8 cellular contexts compared by ENCODE assay signal in the genomic region with DNA sequence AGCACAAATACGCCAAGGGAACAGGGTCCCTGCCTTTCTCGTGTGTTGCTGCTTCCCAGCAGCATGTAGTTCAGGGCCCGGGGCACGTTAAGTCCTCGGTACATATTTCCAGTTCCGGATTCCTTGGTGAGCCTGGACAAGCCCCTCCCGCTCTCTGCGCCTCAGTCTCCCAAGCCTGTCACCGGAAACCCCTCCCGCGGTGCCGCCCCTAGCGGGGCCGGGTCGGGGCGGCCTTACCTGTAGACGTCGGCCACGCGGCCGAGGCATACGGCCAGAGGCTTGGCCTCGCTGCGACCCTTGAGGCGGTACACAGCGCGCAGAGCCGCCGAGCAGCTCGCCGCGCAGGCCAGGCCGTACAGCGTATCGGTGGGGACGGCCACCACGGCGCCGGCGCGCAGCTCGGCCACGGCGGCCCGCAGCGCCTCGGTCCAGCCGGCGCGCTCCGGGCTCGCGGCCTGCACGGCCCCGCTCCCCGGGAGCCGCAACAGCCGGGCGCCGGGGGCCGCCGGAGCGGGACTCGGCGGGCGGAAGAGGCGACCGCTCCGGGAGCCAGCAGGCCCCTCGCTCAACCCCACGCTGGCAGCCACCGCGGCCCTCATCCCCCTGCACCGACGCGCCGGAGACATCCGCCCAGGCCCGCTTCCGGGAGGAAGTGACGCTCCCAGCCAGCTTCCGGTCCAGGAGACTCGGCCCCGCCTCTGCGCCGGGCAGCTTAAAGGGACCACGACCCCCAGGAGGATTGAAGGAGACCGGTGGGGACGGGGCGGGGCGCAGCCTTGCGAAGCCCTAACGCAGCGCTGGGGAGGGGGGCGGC. TPM values are rescaled to one million over a fixed set of nuclear protein-coding genes. Genes with fewer than 3 reads are reported as not detected.
A peak's percentile ranks its signal among the peaks of the same experiment; 100 is the strongest.
DNase-seq lines count a peak whose midpoint lies in the region; ATAC-seq and TF ChIP-seq lines count a peak whose summit lies in the region.

A gene (plus strand): TSS at position 236 of the 814 bp plus-strand sequence. CDS start 615 bp downstream, outside the sequence.
A gene with protein sequence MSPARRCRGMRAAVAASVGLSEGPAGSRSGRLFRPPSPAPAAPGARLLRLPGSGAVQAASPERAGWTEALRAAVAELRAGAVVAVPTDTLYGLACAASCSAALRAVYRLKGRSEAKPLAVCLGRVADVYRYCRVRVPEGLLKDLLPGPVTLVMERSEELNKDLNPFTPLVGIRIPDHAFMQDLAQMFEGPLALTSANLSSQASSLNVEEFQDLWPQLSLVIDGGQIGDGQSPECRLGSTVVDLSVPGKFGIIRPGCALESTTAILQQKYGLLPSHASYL (minus strand): TSS at position 654 of the 814 bp plus-strand sequence. CDS start 28 bp downstream, at position 626.

- H3K27me3 ChIP-seq in HUES48 (ENCODE audit: control insufficient read depth, insufficient read depth, low read length) (no peaks in the 10 kb centered on the region), NT2/D1 (ENCODE audit: insufficient read depth, insufficient read length) (no peaks in the 10 kb centered on the region), endodermal cell (ENCODE audit: control insufficient read depth, insufficient read depth, low read length, poor library complexity, severe bottlenecking) (no peaks in the 10 kb centered on the region)

- H3K4me1 Mint-ChIP-seq in endodermal cell, result peaks cover 16% of the 10 kb centered on the region

- 0% methylated on average over 34 to 95 of the region's 95 CpGs for WGBS in endodermal cell (ENCODE audit: insufficient coverage in 1 of 2, insufficient read length in 1 of 2), 2 experiments

- H3K36me3 ChIP-seq in HUES48 (ENCODE audit: control insufficient read depth, insufficient read depth, low read length) (peaks cover 49% of the 10 kb centered on the region), NT2/D1 (ENCODE audit: insufficient read depth, insufficient read length, low read length) (peaks cover 78% of the 10 kb centered on the region), endodermal cell (ENCODE audit: control insufficient read depth, insufficient read depth, low read length) (peaks cover 55% of the 10 kb centered on the region)

- peak; percentile 69 for ATAC-seq in GM21367 (IDR thresholded peaks at IDR 0.05; ENCODE audit: unreplicated experiment)

- H3K4me1 ChIP-seq in HUES48 (ENCODE audit: control insufficient read depth, insufficient read depth, low read length) (peaks cover 9% of the 10 kb centered on the region; the same call in 1 of the 2 replicates), NT2/D1 (ENCODE audit: insufficient read depth, insufficient read length) (peaks cover 11% of the 10 kb centered on the region), endodermal cell (ENCODE audit: control insufficient read depth, insufficient read depth, low read length) (peaks cover 5% of the 10 kb centered on the region)

- H3K27ac ChIP-seq in HUES48 (ENCODE audit: low read depth, low read length) (peak within 1 kb of the TSS; percentile 77), endodermal cell (ENCODE audit: low read depth, low read length) (peak within 1 kb of the TSS; percentile 68)

- H3K4me3 ChIP-seq in HUES48 (ENCODE audit: low read depth, low read length) (peak within 1 kb of the TSS; percentile 85), NT2/D1 (ENCODE audit: insufficient read length, low read depth) (peak within 1 kb of the TSS; percentile 97), endodermal cell (ENCODE audit: low read length) (peak within 1 kb of the TSS; percentile 90)

- H3K27me3 Mint-ChIP-seq in endodermal cell (ENCODE audit: insufficient read depth), result no peaks in the 10 kb centered on the region

- H3K4me3 Mint-ChIP-seq in endodermal cell, result peak within 1 kb of the TSS; percentile 80

- DNase-seq in COLO668 (lab: John Stamatoyannopoulos, UW; ENCODE audit: unreplicated experiment) (peak; percentile 99), NT2/D1 (ENCODE audit: low read depth, low spot score) (peak; percentile 97), endodermal cell (peak; percentile 97), mesenteric fat pad (ENCODE audit: low spot score) (peak; percentile 99)
- peak; percentile 86 for DNase-seq in activated CD8-positive, alpha-beta memory T cell treated with anti-CD3 and anti-CD28 coated beads, Interleukin-2, amount 50 U/mL, for 24 hours (ENCODE audit: extremely low read depth)
- DNase-seq in stimulated activated CD8-positive, alpha-beta memory T cell treated with anti-CD3 and anti-CD28 coated beads, Interleukin-15, amount 100 ng/mL, for 1 hour (ENCODE audit: low read depth), result peak; percentile 88

- H3K27ac Mint-ChIP-seq in endodermal cell, result peak within 1 kb of the TSS; percentile 91

- no peak for TF ChIP-seq CTCF in endodermal cell (conservative IDR thresholded peaks at IDR 0.05)

- peaks cover 46% of the 10 kb centered on the region for H3K36me3 Mint-ChIP-seq in endodermal cell (ENCODE audit: low read depth)

- peak within 1 kb of the TSS; percentile 89 for H3K9ac ChIP-seq in HUES48 (ENCODE audit: low read depth, low read length)
- H3K9ac ChIP-seq in NT2/D1 (ENCODE audit: insufficient read length, low read depth), result peak within 1 kb of the TSS; percentile 99
- H3K9ac ChIP-seq in endodermal cell (ENCODE audit: extremely low read depth, low read length, poor library complexity, severe bottlenecking), result peak within 1 kb of the TSS; percentile 61

- H3K9me3 Mint-ChIP-seq in endodermal cell, result no peaks in the 10 kb centered on the region

- no peaks in the 10 kb centered on the region for H3K9me3 ChIP-seq in HUES48 (ENCODE audit: control insufficient read depth, insufficient read depth, low read length)
- no peaks in the 10 kb centered on the region for H3K9me3 ChIP-seq in NT2/D1 (ENCODE audit: insufficient read depth, low read length)
- no peaks in the 10 kb centered on the region for H3K9me3 ChIP-seq in endodermal cell (ENCODE audit: control insufficient read depth, low read length)

RNA-seq across cellular contexts. Expression of the first gene that starts in this region (rescaled TPM):
- total RNA-seq in endodermal cell (10 to 100 TPM; 57.3 to 60.8 TPM), mesenteric fat pad (44.9 TPM)
- polyA plus RNA-seq in endodermal cell (2013, experiment 1 of 2), result 44.1 TPM
- polyA plus RNA-seq in endodermal cell (2013, experiment 2 of 2), result 40.7 TPM

RNA-seq across cellular contexts. Expression of the second gene that starts in this region (rescaled TPM):
- total RNA-seq in endodermal cell (10 to 100 TPM; 21.0 to 21.1 TPM), mesenteric fat pad (16.2 TPM)
- polyA plus RNA-seq in endodermal cell (2013, experiment 1 of 2), result 18.1 TPM
- polyA plus RNA-seq in endodermal cell (2013, experiment 2 of 2), result 17.8 TPM

Comparison
In these comparisons a context has a peak if more than half of its experiments do, and no peak if none do; other contexts are left out.
1. Peak in every context shown above with its lines: DNase-seq, ATAC-seq, H3K4me3 ChIP-seq and H3K27ac ChIP-seq.